8 cellular contexts compared by ENCODE assay signal in the genomic region with DNA sequence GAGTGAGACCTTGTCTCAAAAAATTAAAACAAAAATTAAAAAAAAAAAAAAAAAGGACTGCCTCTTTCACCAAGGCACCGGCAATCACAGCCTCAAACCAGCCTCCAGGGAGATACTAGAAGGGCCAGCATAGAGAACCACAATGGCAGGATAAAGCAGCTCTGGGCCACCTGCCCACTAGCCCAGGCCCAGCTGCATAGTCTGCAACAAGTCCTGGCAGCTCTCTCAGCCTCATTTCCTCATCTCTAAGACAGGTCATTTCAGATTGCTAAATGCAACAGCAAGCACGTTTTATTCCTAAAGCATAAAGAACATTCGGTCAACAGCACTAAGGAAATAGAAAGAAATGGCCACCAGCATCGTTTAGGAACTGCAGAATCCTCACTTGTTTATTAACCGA. TPM values are rescaled to one million over a fixed set of nuclear protein-coding genes. Genes with fewer than 3 reads are reported as not detected.
A peak's percentile ranks its signal among the peaks of the same experiment; 100 is the strongest.
DNase-seq lines count a peak whose midpoint lies in the region; ATAC-seq, FAIRE-seq and TF ChIP-seq lines count a peak whose summit lies in the region.
"Had no signal": no experiment of that assay in that cellular context is flagged by ENCODE, and none has a peak within 500 bp of the region (broad histone marks: within the 10 kb centered on the region; RNA-seq: fewer than 3 reads in every experiment).

No MANE protein-coding gene starts in this region.

- H3K36me3 ChIP-seq in astrocyte (ENCODE audit: insufficient read depth, low read length) = peaks cover 7% of the 10 kb centered on the region
- no peaks in the 10 kb centered on the region for H3K36me3 ChIP-seq in testis (ENCODE audit: low read depth, missing control alignments)

- H3K4me3 ChIP-seq in astrocyte (ENCODE audit: insufficient read depth, low read depth, low read length) (no peak overlapping the region), testis (no peak overlapping the region)

- no peak for TF ChIP-seq POLR2A in testis (IDR thresholded peaks at IDR 0.05)

- intact Hi-C loops in testis (cut with DNase I; ENCODE audit: low total_unique reads) = no loop called here

- H3K9me3 Mint-ChIP-seq in astrocyte (ENCODE audit: unreplicated experiment) = no peaks in the 10 kb centered on the region

- no peaks in the 10 kb centered on the region for H3K9me3 ChIP-seq in astrocyte (ENCODE audit: insufficient read depth, low read depth, low read length)
- H3K9me3 ChIP-seq in testis = no peaks in the 10 kb centered on the region

- H3K4me1 ChIP-seq in astrocyte (ENCODE audit: insufficient read depth, low read length) (peaks cover 67% of the 10 kb centered on the region), testis (peaks cover 54% of the 10 kb centered on the region)

- no peak overlapping the region for H3K9ac ChIP-seq in astrocyte (ENCODE audit: low read length)

- WGBS in testis, 2 donors = 39 to 51% methylated on average over 5 of the region's 5 CpGs

- H3K4me1 Mint-ChIP-seq in astrocyte (ENCODE audit: low read depth, unreplicated experiment) = peaks cover 57% of the 10 kb centered on the region

- peaks cover 32% of the 10 kb centered on the region for H3K36me3 Mint-ChIP-seq in astrocyte (ENCODE audit: low read depth, unreplicated experiment)

- no peaks in the 10 kb centered on the region for H3K27me3 Mint-ChIP-seq in astrocyte (ENCODE audit: low read depth, unreplicated experiment)

- H3K27me3 ChIP-seq in astrocyte (ENCODE audit: insufficient read depth, low read length) (no peaks in the 10 kb centered on the region), testis (no peaks in the 10 kb centered on the region)

- H3K4me2 ChIP-seq in astrocyte (ENCODE audit: low read length) = peak overlapping the region; percentile 52

- H3K27ac ChIP-seq in astrocyte (ENCODE audit: low read depth, low read length) (peak overlapping the region; percentile 47), testis (peak overlapping the region; percentile 29 to 79)

- TF ChIP-seq CTCF in astrocyte (IDR thresholded peaks at IDR 0.05; ENCODE audit: insufficient read depth, low read depth, low read length) = no peak
- no peak for TF ChIP-seq CTCF in testis (IDR thresholded peaks at IDR 0.05)

- no peak for ATAC-seq in GM18498 (IDR thresholded peaks at IDR 0.05; ENCODE audit: unreplicated experiment)

- H2AFZ ChIP-seq in astrocyte (ENCODE audit: low read depth, low read length) = no peak overlapping the region

- peak overlapping the region; percentile 95 for H3K27ac Mint-ChIP-seq in astrocyte (ENCODE audit: unreplicated experiment)

- no peak for FAIRE-seq in astrocyte (lab: Jason Lieb, UNC)

- peak; percentile 49 for DNase-seq in HPDE6-E6E7 (ENCODE audit: extremely low spot score)
- peak; percentile 90 for DNase-seq in astrocyte (ENCODE audit: low read depth)
- peak; percentile 54 to 62 for DNase-seq in hippocampal formation (lab: John Stamatoyannopoulos, UW)
- DNase-seq in testis = peak; percentile 77
- no peak for DNase-seq in retina
- DNase-seq in stimulated activated CD8-positive, alpha-beta memory T cell treated with anti-CD3 and anti-CD28 coated beads, Interleukin-4, amount 100 ng/mL, for 48 hours = no peak
- DNase-seq: NCI-H82 had no signal

- no peak overlapping the region for H3K4me3 Mint-ChIP-seq in astrocyte (ENCODE audit: unreplicated experiment)

- H4K20me1 ChIP-seq in astrocyte (ENCODE audit: insufficient read depth, low read length) = peaks cover 23% of the 10 kb centered on the region

- peaks cover 36% of the 10 kb centered on the region for H3K79me2 ChIP-seq in astrocyte (ENCODE audit: insufficient read depth, low read length)

RNA-seq across cellular contexts. Expression of a gene that starts 28.8 kb away (rescaled TPM):
- 100 and 104 TPM in 2 replicates for total RNA-seq in astrocyte
- 100 to 1,000 TPM in 1 of 2 donors, 10 to 100 TPM in 1; 90.2 to 118 TPM for total RNA-seq in testis
- 55.5 TPM for polyA plus RNA-seq in testis (ENCODE audit: insufficient read depth, low read depth, low replicate concordance)

Comparison
In these comparisons a context has a peak if more than half of its experiments do, and no peak if none do; other contexts are left out.
1. DNase-seq: peak in HPDE6-E6E7 (single experiment), astrocyte (single experiment), hippocampal formation (2 of 2) and testis (single experiment); none in retina (single experiment) and stimulated activated CD8-positive, alpha-beta memory T cell treated with anti-CD3 and anti-CD28 coated beads, Interleukin-4, amount 100 ng/mL, for 48 hours (single experiment).